20 cellular contexts compared by ENCODE assay signal in the genomic region with DNA sequence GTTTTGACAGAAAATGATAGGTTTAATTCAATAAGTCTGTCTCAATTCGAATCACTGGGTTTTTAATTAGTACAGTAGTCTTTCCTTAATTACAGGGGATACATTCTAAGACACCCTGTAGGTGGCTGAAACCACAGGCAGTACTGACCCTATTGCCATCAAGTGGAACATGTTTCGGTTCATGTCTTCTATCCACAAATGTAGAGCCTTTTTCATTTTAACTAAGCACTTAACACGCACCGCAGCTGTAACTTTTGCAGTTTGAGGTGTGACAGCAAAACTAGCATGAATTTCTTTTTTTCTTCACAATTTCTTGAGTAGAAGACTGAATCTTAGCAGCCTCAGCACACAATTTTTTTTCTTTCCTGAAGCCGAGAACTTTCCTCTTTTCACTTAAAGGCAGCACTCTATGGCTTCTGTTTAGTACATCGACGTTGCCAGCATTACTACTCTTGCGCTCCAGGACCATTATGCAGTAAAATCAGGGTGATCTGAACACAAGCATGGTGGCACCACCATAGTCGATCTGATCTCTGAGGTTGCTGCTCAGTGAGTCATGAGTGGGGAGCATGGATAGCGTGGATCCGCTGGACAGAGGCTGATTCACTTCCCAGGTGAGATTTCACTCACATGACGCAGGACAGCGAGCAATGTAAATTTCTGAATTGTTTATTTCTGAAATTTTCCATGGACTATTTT.
DNase-seq lines count a peak whose midpoint lies in the region; ATAC-seq and TF ChIP-seq lines count a peak whose summit lies in the region.
"Had no signal": no experiment of that assay in that cellular context is flagged by ENCODE, and none has a peak within 500 bp of the region (broad histone marks: within the 10 kb centered on the region; RNA-seq: fewer than 3 reads in every experiment).

No MANE protein-coding gene starts in this region.

- no peak overlapping the region for H4K91ac ChIP-seq in neuronal stem cell (ENCODE audit: low read depth, low read length, poor library complexity)

- no peak overlapping the region for H2BK120ac ChIP-seq in neuronal stem cell (ENCODE audit: low read depth, low read length)

- H2BK12ac ChIP-seq in neuronal stem cell (ENCODE audit: low read length) = peak overlapping the region; percentile 78

- no peak overlapping the region for H3K14ac ChIP-seq in neuronal stem cell (ENCODE audit: low read length)

- no peaks in the 10 kb centered on the region for H3K79me1 ChIP-seq in neuronal stem cell (ENCODE audit: low read depth, low read length)

- no peak overlapping the region for H3K9ac ChIP-seq in neuronal stem cell (ENCODE audit: low read depth, low read length, poor library complexity)

- H3K4me3 ChIP-seq in neuronal stem cell (ENCODE audit: low read length in 2 of 2) = no peak overlapping the region
- no peak overlapping the region for H3K4me3 ChIP-seq in WERI-Rb-1 (ENCODE audit: low read depth, low read length)
- H3K4me3 ChIP-seq: upper lobe of left lung had no signal

- H3K27me3 ChIP-seq in neuronal stem cell (ENCODE audit: control insufficient read depth in 3 of 3, insufficient read depth in 3 of 3, low read depth in 1 of 3, low read length in 3 of 3) = no peaks in the 10 kb centered on the region
- no peaks in the 10 kb centered on the region for H3K27me3 ChIP-seq in WERI-Rb-1 (ENCODE audit: insufficient read depth, low read depth, severe bottlenecking)
- H3K27me3 ChIP-seq: upper lobe of left lung had no signal

- H3K4me1 ChIP-seq in neuronal stem cell (ENCODE audit: control insufficient read depth in 2 of 2, insufficient read depth in 1 of 2, low read depth in 1 of 2, low read length in 2 of 2) = peaks cover 0 to 10% of the 10 kb centered on the region in 2 donors
- H3K4me1 ChIP-seq: upper lobe of left lung had no signal

- no peaks in the 10 kb centered on the region for H3K9me3 ChIP-seq in neuronal stem cell (replicated peaks in 1 of 2; ENCODE audit: control insufficient read depth in 2 of 2, insufficient read depth in 1 of 2, low read depth in 1 of 2, low read length in 2 of 2)
- no peaks in the 10 kb centered on the region for H3K9me3 ChIP-seq in WERI-Rb-1 (ENCODE audit: severe bottlenecking)
- H3K9me3 ChIP-seq: upper lobe of left lung had no signal

- H3K27me3 Mint-ChIP-seq in activated T-cell treated with anti-CD3 and anti-CD28 coated beads, Interleukin-2, amount 50 U/mL, for 4 hours (ENCODE audit: low read depth) = no peaks in the 10 kb centered on the region

- no peak overlapping the region for H4K8ac ChIP-seq in neuronal stem cell (ENCODE audit: low read depth, low read length)

- H3K4me2 ChIP-seq in neuronal stem cell (ENCODE audit: insufficient read depth, low read length, poor library complexity, severe bottlenecking) = no peak overlapping the region

- H3K4ac ChIP-seq in neuronal stem cell (ENCODE audit: low read length) = no peak overlapping the region

- H2BK5ac ChIP-seq in neuronal stem cell (ENCODE audit: low read length) = no peak overlapping the region

- peaks cover 40% of the 10 kb centered on the region for H3K4me1 Mint-ChIP-seq in activated T-cell treated with anti-CD3 and anti-CD28 coated beads, Interleukin-2, amount 50 U/mL, for 4 hours (ENCODE audit: low read depth)

- no peak for ATAC-seq in activated T-cell treated with anti-CD3 and anti-CD28 coated beads, Interleukin-2, amount 50 U/mL, for 4 hours
- peak; percentile 89 for ATAC-seq in HG02852 (IDR thresholded peaks at IDR 0.05; ENCODE audit: unreplicated experiment)

- H3K18ac ChIP-seq in neuronal stem cell (ENCODE audit: low read length) = peak overlapping the region; percentile 42

- no peaks in the 10 kb centered on the region for H3K36me3 Mint-ChIP-seq in activated T-cell treated with anti-CD3 and anti-CD28 coated beads, Interleukin-2, amount 50 U/mL, for 4 hours (ENCODE audit: insufficient read depth)

- no CpG with 5 or more reads among the region's 13 CpGs for WGBS in neuronal stem cell (ENCODE audit: extremely low coverage in 2 of 2, insufficient read length in 2 of 2, insufficient replicate concordance in 1 of 2), 2 donors

- no peaks in the 10 kb centered on the region for H3K9me3 Mint-ChIP-seq in activated T-cell treated with anti-CD3 and anti-CD28 coated beads, Interleukin-2, amount 50 U/mL, for 4 hours
- H3K9me3 Mint-ChIP-seq: neural crest cell had no signal

- H3K36me3 ChIP-seq in neuronal stem cell (replicated peaks in 1 of 2; ENCODE audit: control insufficient read depth in 2 of 2, insufficient read depth in 2 of 2, low read length in 2 of 2) (no peaks in the 10 kb centered on the region), WERI-Rb-1 (no peaks in the 10 kb centered on the region)
- H3K36me3 ChIP-seq: upper lobe of left lung had no signal

- H3K27ac ChIP-seq in neuronal stem cell (replicated peaks; ENCODE audit: low read length) (no peak overlapping the region), WERI-Rb-1 (no peak overlapping the region)
- H3K27ac ChIP-seq: C4-2B, upper lobe of left lung had no signal

- no peak overlapping the region for H3K23ac ChIP-seq in neuronal stem cell (ENCODE audit: low read depth, low read length, poor library complexity)

- H3K4me3 Mint-ChIP-seq in activated T-cell treated with anti-CD3 and anti-CD28 coated beads, Interleukin-2, amount 50 U/mL, for 4 hours = peak overlapping the region; percentile 5
- H3K4me3 Mint-ChIP-seq: neural crest cell had no signal

- H2BK15ac ChIP-seq in neuronal stem cell (ENCODE audit: low read length) = no peak overlapping the region

- no peak for DNase-seq in activated T-cell treated with anti-CD3 and anti-CD28 coated beads, Interleukin-2, amount 50 U/mL, for 4 hours
- no peak for DNase-seq in activated T-cell treated with anti-CD3 and anti-CD28 coated beads, Interleukin-2, amount 50 U/mL, for 1 hour
- DNase-seq in NCI-H69 (lab: John Stamatoyannopoulos, UW) (peak; percentile 22), neuronal stem cell (ENCODE audit: low spot score) (no peak), WERI-Rb-1 (no peak), KG1 (lab: John Stamatoyannopoulos, UW) (no peak), NCI-H510A treated with DMSO at 0.1 percent for 48 hours (lab: John Stamatoyannopoulos, UW) (no peak)
- DNase-seq: activated CD4-positive, CD25-positive, alpha-beta regulatory T cell; activated naive CD4-positive, alpha-beta T cell treated with anti-CD3 and anti-CD28 coated beads, Interleukin-2, amount 50 U/mL, for 16 hours; foreskin fibroblast; HCEC 1CT; KBM-7; NCI-H1092; OCI-M1; SHP77 treated with DMSO at 0.1 percent for 48 hours; stimulated activated naive CD4-positive, alpha-beta T cell; upper lobe of left lung had no signal

- no peak for TF ChIP-seq CTCF in WERI-Rb-1 (IDR thresholded peaks at IDR 0.05; ENCODE audit: low read depth, low read length)

- H2AK5ac ChIP-seq in neuronal stem cell (ENCODE audit: low read depth, low read length) = no peak overlapping the region

- no peak overlapping the region for H2AFZ ChIP-seq in neuronal stem cell (ENCODE audit: low read length)
